Comparison of ENCODE assay signal across 17 cellular contexts in genomic region chr14:32590157-32590556, GRCh38.
"Had no signal": no experiment of that assay in that cellular context is flagged by ENCODE, and none has a peak within 500 bp of the region (broad histone marks: within the 10 kb centered on the region; RNA-seq: fewer than 3 reads in every experiment).

No MANE protein-coding gene starts in this region.

- H3K9me3 ChIP-seq: pancreas, thoracic aorta, transverse colon had no signal

- H3K4me3 ChIP-seq: coronary artery, pancreas, skin epidermis, stomach, thoracic aorta, transverse colon had no signal

- DNase-seq: effector CD4-positive, alpha-beta T cell; endodermal cell; immature natural killer cell; mesendoderm; naive B cell; occipital lobe; pancreas; stimulated activated CD4-positive, alpha-beta T cell treated with anti-CD3 and anti-CD28 coated beads, Interleukin-2, amount 100 ng/mL, for 24 hours; stimulated activated CD4-positive, alpha-beta T cell treated with anti-CD3 and anti-CD28 coated beads, Interleukin-4, amount 100 ng/mL, for 4 hours; stimulated activated naive B cell treated with anti-CD40 and anti-IgM and Interleukin-4, amounts not matched to agents 10 μg/mL and 1 μg/mL and 100 μg/mL, for 72 hours; stomach; substantia nigra; transverse colon had no signal

- H3K27ac ChIP-seq: coronary artery, pancreas, skin epidermis, stomach, thoracic aorta, transverse colon had no signal

- H3K36me3 ChIP-seq: pancreas, stomach, thoracic aorta, transverse colon had no signal

- ATAC-seq: pancreas; sciatic nerve; stimulated activated naive B cell treated with anti-CD40 and anti-IgM and Interleukin-4, amounts not matched to agents 10 μg/mL and 1 μg/mL and 100 μg/mL, for 72 hours had no signal

- H3K27me3 ChIP-seq: pancreas, stomach, transverse colon had no signal

- H3K4me1 ChIP-seq: pancreas had no signal
